Comparison of ENCODE assay signal across 8 cellular contexts in genomic region chr13:46605824-46606554, GRCh38. TPM values are rescaled to one million over a fixed set of nuclear protein-coding genes. Genes with fewer than 3 reads are reported as not detected.
A peak's percentile ranks its signal among the peaks of the same experiment; 100 is the strongest.
DNase-seq lines count a peak whose midpoint lies in the region; ATAC-seq and TF ChIP-seq lines count a peak whose summit lies in the region.

No MANE protein-coding gene starts in this region.

- CTCF ChIA-PET in HCT116 (lab: Charles Lee): no interaction called here

- H3K27me3 ChIP-seq in HCT116 (ENCODE audit: insufficient read depth, low read length): no peaks in the 10 kb centered on the region

- intact Hi-C loops in HCT116 (cut with micrococcal nuclease): no loop called here

- no peak for TF ChIP-seq RAD21 in HCT116 (IDR thresholded peaks at IDR 0.05; ENCODE audit: low read depth)

- peaks cover 60 to 87% of the 10 kb centered on the region in 2 experiments for H3K4me1 ChIP-seq in HCT116 (ENCODE audit: control insufficient read depth in 1 of 2, insufficient read depth in 2 of 2, low read length in 2 of 2)

- H3K27ac Mint-ChIP-seq in osteocyte (ENCODE audit: unreplicated experiment): peak overlapping the region; percentile 60

- POLR2A ChIA-PET in HCT116 (lab: Charles Lee): no interaction called here

- H4K20me1 ChIP-seq in HCT116 (ENCODE audit: insufficient read depth): no peaks in the 10 kb centered on the region

- no peaks in the 10 kb centered on the region for H3K36me3 ChIP-seq in HCT116 (ENCODE audit: control insufficient read depth in 1 of 2, insufficient read depth in 2 of 2, low read length in 2 of 2)

- no peaks in the 10 kb centered on the region for H3K27me3 Mint-ChIP-seq in osteocyte (ENCODE audit: unreplicated experiment)

- peak overlapping the region; percentile 70 for H3K4me2 ChIP-seq in HCT116 (ENCODE audit: low read length)

- no peak for TF ChIP-seq POLR2A in HCT116 (IDR thresholded peaks at IDR 0.05; ENCODE audit: borderline replicate concordance, extremely low read depth, insufficient read depth, insufficient read length)

- no peaks in the 10 kb centered on the region for H3K9me3 ChIP-seq in HCT116 (ENCODE audit: control insufficient read depth in 1 of 2, insufficient read depth in 1 of 2, low read depth in 1 of 2, low read length in 2 of 2)

- peak; percentile 43 for DNase-seq in GM13976 (ENCODE audit: low spot score)
- no peak for DNase-seq in HCT116 (ENCODE audit: low read depth, low spot score)
- peak; percentile 56 for DNase-seq in OCI-M1 (lab: John Stamatoyannopoulos, UW)
- DNase-seq in osteocyte (ENCODE audit: extremely low spot score, unreplicated experiment): no peak
- DNase-seq in NCI-H1930 (lab: John Stamatoyannopoulos, UW): no peak
- no peak for DNase-seq in amniotic stem cell (lab: John Stamatoyannopoulos, UW)
- no peak for DNase-seq in GF-D8 (lab: John Stamatoyannopoulos, UW)
- no peak for DNase-seq in DMS79 treated with DMSO at 0.1 percent for 48 hours (lab: John Stamatoyannopoulos, UW)

- ATAC-seq in HCT116: no peak

- TF ChIP-seq CTCF in GM13976 (IDR thresholded peaks at IDR 0.05; ENCODE audit: borderline replicate concordance, control extremely low read depth, extremely low read depth, insufficient read depth, missing control alignments) (no peak), HCT116 (IDR thresholded peaks at IDR 0.05 in 2 of 3, conservative IDR thresholded peaks at IDR 0.05 in 1 of 3; ENCODE audit: borderline replicate concordance in 1 of 3, insufficient read depth in 1 of 3, low read depth in 2 of 3, low read length in 2 of 3) (no peak), osteocyte (IDR thresholded peaks at IDR 0.05) (no peak)

- no peaks in the 10 kb centered on the region for H3K9me3 Mint-ChIP-seq in osteocyte (ENCODE audit: unreplicated experiment)

- H3K4me3 Mint-ChIP-seq in osteocyte (ENCODE audit: unreplicated experiment): no peak overlapping the region

- no peak overlapping the region for H3K27ac ChIP-seq in HCT116 (ENCODE audit: low read depth, low read length)

- H3K4me1 Mint-ChIP-seq in osteocyte (ENCODE audit: unreplicated experiment): peaks cover 46% of the 10 kb centered on the region

- H2AFZ ChIP-seq in HCT116 (ENCODE audit: low read depth, low read length, poor library complexity, severe bottlenecking): no peak overlapping the region

- RAD21 ChIA-PET in HCT116 (lab: Charles Lee; ENCODE audit: low non-redundant PET in 1 of 2, low total read pairs in 2 of 2, uncharacterized antibody in 2 of 2, unreplicated experiment in 2 of 2): no interaction called here

- no peak overlapping the region for H3K4me3 ChIP-seq in HCT116 (replicated peaks in 1 of 2; ENCODE audit: low read depth in 1 of 2, low read length in 2 of 2)

- no peak overlapping the region for H3K9ac ChIP-seq in HCT116 (ENCODE audit: low read length)

- in situ Hi-C loops in GM13976 (cut with MboI; ENCODE audit: low sequenced_read_pairs, unreplicated experiment): no loop called here

- no peaks in the 10 kb centered on the region for H3K36me3 Mint-ChIP-seq in osteocyte (ENCODE audit: unreplicated experiment)

- H3K79me2 ChIP-seq in HCT116 (ENCODE audit: insufficient read depth, low read length): peaks cover 70% of the 10 kb centered on the region

- BruUV-seq in HCT116 (replicated peaks; lab: Mats Ljungman, UMichigan): no TSS peak

- no peaks in the 10 kb centered on the region for H3K9me2 ChIP-seq in HCT116 (ENCODE audit: insufficient read depth)

TF ChIP-seq in HCT116, 20 proteins besides CTCF, POLR2A, EP300 and RAD21:
- no peak for TF ChIP-seq ZFX (IDR thresholded peaks at IDR 0.05)
- no peak for TF ChIP-seq CEBPB (IDR thresholded peaks at IDR 0.05; ENCODE audit: low read depth)
- no peak for TF ChIP-seq ATF3 (IDR thresholded peaks at IDR 0.05)
- no peak for TF ChIP-seq SP1 (IDR thresholded peaks at IDR 0.05; ENCODE audit: low read depth)
- TF ChIP-seq REST (IDR thresholded peaks at IDR 0.05; ENCODE audit: low read depth): no peak
- TF ChIP-seq JUND (IDR thresholded peaks at IDR 0.05): no peak
- TF ChIP-seq FOSL1 (IDR thresholded peaks at IDR 0.05; ENCODE audit: low read depth): no peak
- TF ChIP-seq YY1 (IDR thresholded peaks at IDR 0.05; ENCODE audit: extremely low read depth, insufficient replicate concordance, low read depth, low read length): no peak
- TF ChIP-seq SIN3A (IDR thresholded peaks at IDR 0.05; ENCODE audit: low read depth): no peak
- no peak for TF ChIP-seq EZH2 (IDR thresholded peaks at IDR 0.05)
- TF ChIP-seq CBX3 (IDR thresholded peaks at IDR 0.05; ENCODE audit: low read depth): no peak
- TF ChIP-seq ELF1 (IDR thresholded peaks at IDR 0.05; ENCODE audit: borderline replicate concordance, low read depth): no peak
- TF ChIP-seq POLR2AphosphoS5 (IDR thresholded peaks at IDR 0.05; ENCODE audit: low read depth, low read length): no peak
- TF ChIP-seq SRF (IDR thresholded peaks at IDR 0.05; ENCODE audit: low read depth): no peak
- TF ChIP-seq ZNF274 (IDR thresholded peaks at IDR 0.05; ENCODE audit: low read depth, low read length): no peak
- no peak for TF ChIP-seq TCF7L2 (IDR thresholded peaks at IDR 0.05; ENCODE audit: borderline replicate concordance, extremely low read depth, insufficient read depth, insufficient read length)

RNA-seq across cellular contexts. Expression of gene LRCH1, which starts 53.0 kb away (rescaled TPM):
- total RNA-seq in HCT116 (2021; ENCODE audit: unreplicated experiment): 15.6 TPM
- 6.1 and 6.9 TPM in 2 replicates for polyA plus RNA-seq in HCT116 (2012)
- total RNA-seq in osteocyte: 13.9 and 14.6 TPM in 2 replicates

Comparison
In these comparisons a context has a peak if more than half of its experiments do, and no peak if none do; other contexts are left out.
1. DNase-seq: peak in GM13976 (single experiment) and OCI-M1 (single experiment); none in HCT116 (single experiment), osteocyte (single experiment), NCI-H1930 (0 of 2), amniotic stem cell (single experiment), GF-D8 (single experiment) and DMS79 treated with DMSO at 0.1 percent for 48 hours (single experiment).